Comparison of ENCODE assay signal across 25 cellular contexts in the genomic region with DNA sequence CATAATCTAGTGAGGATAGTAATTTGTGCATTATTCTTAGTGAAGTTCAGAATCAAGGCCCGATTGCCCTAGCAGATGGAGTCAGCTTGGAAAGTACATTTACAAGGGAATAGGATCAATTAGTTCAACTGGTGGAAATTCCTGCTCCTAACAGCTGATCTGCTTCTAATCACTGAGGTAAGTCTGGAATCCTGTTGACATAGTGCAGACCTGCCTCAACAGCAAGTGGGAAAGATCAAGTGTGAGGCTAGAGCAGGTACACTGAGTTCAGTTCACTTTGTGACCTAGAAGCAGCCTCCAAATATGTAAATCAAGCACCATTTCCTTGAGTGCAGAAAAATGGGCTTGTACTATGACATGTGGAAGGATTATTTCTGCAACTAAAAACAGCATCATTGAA.
DNase-seq lines count a peak whose midpoint lies in the region; FAIRE-seq and TF ChIP-seq lines count a peak whose summit lies in the region.
"Had no signal": no experiment of that assay in that cellular context is flagged by ENCODE, and none has a peak within 500 bp of the region (broad histone marks: within the 10 kb centered on the region; RNA-seq: fewer than 3 reads in every experiment).

No MANE protein-coding gene starts in this region.

- H2AFZ ChIP-seq in trophoblast cell (ENCODE audit: insufficient read depth, low read length, poor library complexity) = no peak overlapping the region

- no peak overlapping the region for H4K91ac ChIP-seq in trophoblast cell (ENCODE audit: low read depth, low read length)

- H3K27me3 Mint-ChIP-seq in glutamatergic neuron (ENCODE audit: unreplicated experiment) = peaks cover 2% of the 10 kb centered on the region
- H3K27me3 Mint-ChIP-seq: CD4-positive, alpha-beta memory T cell; IgD-negative memory B cell had no signal

- no peak overlapping the region for H3K4ac ChIP-seq in trophoblast cell (ENCODE audit: low read depth, low read length)

- H3K9me3 ChIP-seq in trophoblast cell (ENCODE audit: insufficient read depth, low read depth, low read length) (no peaks in the 10 kb centered on the region), small intestine (ENCODE audit: control insufficient read depth, low read depth) (no peaks in the 10 kb centered on the region)
- H3K9me3 ChIP-seq: Caco-2, SJCRH30 had no signal

- H3K36me3 Mint-ChIP-seq in glutamatergic neuron (ENCODE audit: unreplicated experiment) = peaks cover 5% of the 10 kb centered on the region

- no peak overlapping the region for H3K14ac ChIP-seq in trophoblast cell (ENCODE audit: low read length)

- H3K9me3 Mint-ChIP-seq in glutamatergic neuron (ENCODE audit: unreplicated experiment) = peaks cover 10% of the 10 kb centered on the region
- H3K9me3 Mint-ChIP-seq: IgD-negative memory B cell had no signal

- no peaks in the 10 kb centered on the region for H3K79me1 ChIP-seq in trophoblast cell (ENCODE audit: low read length)

- H3K36me3 ChIP-seq in trophoblast cell (ENCODE audit: control insufficient read depth in 1 of 2, insufficient read depth in 2 of 2, low read length in 2 of 2) (no peaks in the 10 kb centered on the region), small intestine (ENCODE audit: control insufficient read depth in 2 of 2, insufficient read depth in 2 of 2, low read length in 2 of 2) (peaks cover 3% of the 10 kb centered on the region in 2 donors)

- no peak overlapping the region for H3K23ac ChIP-seq in trophoblast cell (ENCODE audit: low read length)

- H3K27ac ChIP-seq in trophoblast cell (ENCODE audit: low read depth, low read length) = peak overlapping the region; percentile 18
- H3K27ac ChIP-seq in small intestine (ENCODE audit: low read depth in 1 of 2, low read length in 1 of 2) = no peak overlapping the region
- H3K27ac ChIP-seq: KMS-11, SJCRH30 had no signal

- TF ChIP-seq CTCF in glutamatergic neuron (IDR thresholded peaks at IDR 0.05; ENCODE audit: partially characterized antibody, unreplicated experiment) = no peak

- H3K4me3 Mint-ChIP-seq in glutamatergic neuron (ENCODE audit: unreplicated experiment) = peak overlapping the region; percentile 23
- H3K4me3 Mint-ChIP-seq: CD4-positive, alpha-beta memory T cell; IgD-negative memory B cell had no signal

- no peak overlapping the region for H3K9ac ChIP-seq in trophoblast cell (ENCODE audit: low read length)
- H3K9ac ChIP-seq: KMS-11 had no signal

- H4K12ac ChIP-seq in trophoblast cell (ENCODE audit: low read depth, low read length) = no peak overlapping the region

- peaks cover 53% of the 10 kb centered on the region for H3K4me1 Mint-ChIP-seq in glutamatergic neuron (ENCODE audit: low read depth, unreplicated experiment)
- H3K4me1 Mint-ChIP-seq: IgD-negative memory B cell had no signal

- H3K4me2 ChIP-seq in trophoblast cell (ENCODE audit: low read length) = peak overlapping the region; percentile 20
- H3K4me2 ChIP-seq: KMS-11 had no signal

- H3K4me3 ChIP-seq in trophoblast cell (ENCODE audit: low read depth, low read length) = no peak overlapping the region
- H3K4me3 ChIP-seq in small intestine (ENCODE audit: low read depth in 1 of 2, low read length in 2 of 2) = no peak overlapping the region
- H3K4me3 ChIP-seq: GM12878, SJCRH30 had no signal

- H3K4me1 ChIP-seq in trophoblast cell (ENCODE audit: control insufficient read depth in 1 of 2, insufficient read depth in 2 of 2, low read length in 2 of 2) = peaks cover 2 to 5% of the 10 kb centered on the region in 2 experiments
- H3K4me1 ChIP-seq in small intestine (ENCODE audit: control insufficient read depth in 2 of 2, insufficient read depth in 1 of 2, low read depth in 1 of 2, low read length in 1 of 2) = peaks cover 4 to 7% of the 10 kb centered on the region in 2 donors
- H3K4me1 ChIP-seq: Caco-2, SJCRH30 had no signal

- no peak overlapping the region for H4K8ac ChIP-seq in trophoblast cell (ENCODE audit: low read depth, low read length)

- H3K79me2 ChIP-seq in trophoblast cell (ENCODE audit: control insufficient read depth, insufficient read depth, low read length, poor library complexity) = no peaks in the 10 kb centered on the region

- H3K27me3 ChIP-seq in trophoblast cell (ENCODE audit: insufficient read depth, low read length) = no peaks in the 10 kb centered on the region
- no peaks in the 10 kb centered on the region for H3K27me3 ChIP-seq in small intestine (ENCODE audit: control insufficient read depth in 2 of 2, insufficient read depth in 2 of 2, low read length in 2 of 2)
- H3K27me3 ChIP-seq: SJCRH30 had no signal

- no peak overlapping the region for H2BK12ac ChIP-seq in trophoblast cell (ENCODE audit: low read length)

- no peak overlapping the region for H3K18ac ChIP-seq in trophoblast cell (ENCODE audit: low read length)

- H2AK5ac ChIP-seq in trophoblast cell (ENCODE audit: low read length) = no peak overlapping the region

- no peak overlapping the region for H2BK5ac ChIP-seq in trophoblast cell (ENCODE audit: low read depth, low read length, poor library complexity)

- peak overlapping the region; percentile 62 for H3K27ac Mint-ChIP-seq in glutamatergic neuron (ENCODE audit: unreplicated experiment)
- H3K27ac Mint-ChIP-seq: IgD-negative memory B cell had no signal

- H2BK120ac ChIP-seq in trophoblast cell (ENCODE audit: insufficient read depth, low read length, poor library complexity) = no peak overlapping the region

- peak; percentile 23 for DNase-seq in ELF-1 (ENCODE audit: low read depth, low spot score)
- DNase-seq in NCI-H69 (lab: John Stamatoyannopoulos, UW) = peak; percentile 58
- no peak for DNase-seq in glutamatergic neuron
- DNase-seq in trophoblast cell = no peak
- no peak for DNase-seq in Kasumi-1 (lab: John Stamatoyannopoulos, UW)
- no peak for DNase-seq in occipital lobe (lab: John Stamatoyannopoulos, UW)
- no peak for DNase-seq in RPMI8226
- DNase-seq in small intestine = no peak
- DNase-seq: C1 segment of cervical spinal cord; Caco-2; CD4-positive, alpha-beta memory T cell; GDM1; HCEC 1CT; NCI-H1048; NCI-H1417; NCI-H1694; NCI-H2029 treated with DMSO at 0.1 percent for 48 hours; NCI-H2227 treated with DMSO at 0.1 percent for 48 hours; NCI-H526 treated with DMSO at 0.1 percent for 48 hours; SJCRH30 had no signal

- WGBS in trophoblast cell (ENCODE audit: extremely low coverage, insufficient coverage, insufficient read length) = no CpG with 5 or more reads among the region's 1 CpG
- 56 to 66% (median 62%) methylated on average over 1 of the region's 1 CpG for WGBS in small intestine, 3 donors

- no peak for FAIRE-seq in small intestine (lab: Jason Lieb, UNC)
- FAIRE-seq: GM12878, H1, RCC 7860 had no signal

Comparison
In these comparisons a context has a peak if more than half of its experiments do, and no peak if none do; other contexts are left out.
1. DNase-seq: peak in ELF-1 (single experiment) and NCI-H69 (single experiment); none in glutamatergic neuron (single experiment), trophoblast cell (0 of 2), Kasumi-1 (0 of 2), occipital lobe (single experiment), RPMI8226 (single experiment) and small intestine (single experiment).